8 cellular contexts compared by ENCODE assay signal in genomic region chr14:74619672-74620131, GRCh38.
DNase-seq lines count a peak whose midpoint lies in the region; ATAC-seq lines count a peak whose summit lies in the region.

No MANE protein-coding gene starts in this region.

- H3K27ac ChIP-seq in rectal smooth muscle tissue (ENCODE audit: low read depth, low read length), result no peak overlapping the region

- H3K27me3 ChIP-seq in rectal smooth muscle tissue (ENCODE audit: control insufficient read depth, insufficient read depth, low read length), result no peaks in the 10 kb centered on the region

- peak; percentile 99 for DNase-seq in ELR (ENCODE audit: low read depth)
- peak; percentile 83 for DNase-seq in T1000 (lab: John Stamatoyannopoulos, UW)
- peak; percentile 67 for DNase-seq in foreskin melanocyte
- no peak for DNase-seq in NCI-H748 treated with DMSO at 0.1 percent for 48 hours (lab: John Stamatoyannopoulos, UW)
- DNase-seq in T-helper 2 cell, result no peak

- H3K4me1 ChIP-seq in rectal smooth muscle tissue (ENCODE audit: control insufficient read depth, insufficient read depth, low read length), result no peaks in the 10 kb centered on the region

- ATAC-seq in HG02981 (IDR thresholded peaks at IDR 0.05; ENCODE audit: unreplicated experiment), result no peak
- ATAC-seq in HG02852 (IDR thresholded peaks at IDR 0.05; ENCODE audit: unreplicated experiment), result no peak

- H3K9ac ChIP-seq in rectal smooth muscle tissue (ENCODE audit: low read length), result peak overlapping the region; percentile 24

- no peak overlapping the region for H3K4me3 ChIP-seq in rectal smooth muscle tissue (ENCODE audit: low read length)

- H3K36me3 ChIP-seq in rectal smooth muscle tissue (ENCODE audit: control insufficient read depth, insufficient read depth, low read length), result no peaks in the 10 kb centered on the region

Comparison
In these comparisons a context has a peak if more than half of its experiments do, and no peak if none do; other contexts are left out.
1. DNase-seq: peak in ELR (single experiment), T1000 (single experiment) and foreskin melanocyte (single experiment); none in NCI-H748 treated with DMSO at 0.1 percent for 48 hours (single experiment) and T-helper 2 cell (0 of 5).